28 cellular contexts compared by ENCODE assay signal in genomic region chr2:27996156-27996920, GRCh38.
DNase-seq lines count a peak whose midpoint lies in the region; ATAC-seq, FAIRE-seq and TF ChIP-seq lines count a peak whose summit lies in the region.
"Had no signal": no experiment of that assay in that cellular context is flagged by ENCODE, and none has a peak within 500 bp of the region (broad histone marks: within the 10 kb centered on the region; RNA-seq: fewer than 3 reads in every experiment).

No MANE protein-coding gene starts in this region.

- no peaks in the 10 kb centered on the region for H3K36me3 ChIP-seq in mesodermal cell (ENCODE audit: control insufficient read depth, insufficient read depth, low read length)
- H3K36me3 ChIP-seq: SJCRH30 had no signal

- no peak overlapping the region for H3K4me3 Mint-ChIP-seq in activated CD8-positive, alpha-beta T cell treated with anti-CD3 and anti-CD28 coated beads for 36 hours
- H3K4me3 Mint-ChIP-seq in activated CD8-positive, alpha-beta T cell treated with anti-CD3 and anti-CD28 coated beads, Interleukin-2, amount 10 ng/mL, durations not matched to agents 7 days and 5 days, result no peak overlapping the region
- H3K4me3 Mint-ChIP-seq in stimulated activated effector memory CD8-positive, alpha-beta T cell treated with anti-CD3 and anti-CD28 coated beads, Interleukin-12 subunit alpha, Interleukin-12 subunit beta, amount 100 ng/mL, for 72 hours, result no peak overlapping the region
- H3K4me3 Mint-ChIP-seq: CD4-positive, CD25-positive, alpha-beta regulatory T cell; IgD-negative memory B cell had no signal

- peaks cover 15% of the 10 kb centered on the region for H3K4me1 ChIP-seq in mesodermal cell (ENCODE audit: control insufficient read depth, insufficient read depth, low read length, poor library complexity, severe bottlenecking)

- H3K27ac Mint-ChIP-seq in activated CD8-positive, alpha-beta T cell treated with anti-CD3 and anti-CD28 coated beads for 36 hours, result peak overlapping the region; percentile 16
- H3K27ac Mint-ChIP-seq in activated CD8-positive, alpha-beta T cell treated with anti-CD3 and anti-CD28 coated beads, Interleukin-2, amount 10 ng/mL, durations not matched to agents 7 days and 5 days, result no peak overlapping the region
- peak overlapping the region; percentile 27 for H3K27ac Mint-ChIP-seq in stimulated activated effector memory CD8-positive, alpha-beta T cell treated with anti-CD3 and anti-CD28 coated beads, Interleukin-12 subunit alpha, Interleukin-12 subunit beta, amount 100 ng/mL, for 72 hours
- H3K27ac Mint-ChIP-seq: CD4-positive, CD25-positive, alpha-beta regulatory T cell had no signal

- CTCF ChIA-PET in activated CD8-positive, alpha-beta T cell treated with anti-CD3 and anti-CD28 coated beads for 36 hours (lab: Charles Lee), result interaction anchor here (0.9 kb wide), 1 partner anchor 12 kb away, joined by 4 read pairs; no protein-coding TSS in a partner anchor
- CTCF ChIA-PET in activated CD8-positive, alpha-beta T cell treated with anti-CD3 and anti-CD28 coated beads, Interleukin-2, amount 10 ng/mL, durations not matched to agents 7 days and 5 days (lab: Charles Lee), result no interaction called here

- intact Hi-C loops in activated CD8-positive, alpha-beta T cell treated with anti-CD3 and anti-CD28 coated beads for 36 hours (cut with micrococcal nuclease), result no loop called here

- H3K27me3 Mint-ChIP-seq in activated CD8-positive, alpha-beta T cell treated with anti-CD3 and anti-CD28 coated beads for 36 hours, result no peaks in the 10 kb centered on the region
- H3K27me3 Mint-ChIP-seq in activated CD8-positive, alpha-beta T cell treated with anti-CD3 and anti-CD28 coated beads, Interleukin-2, amount 10 ng/mL, durations not matched to agents 7 days and 5 days (ENCODE audit: low read depth), result no peaks in the 10 kb centered on the region
- H3K27me3 Mint-ChIP-seq: CD4-positive, CD25-positive, alpha-beta regulatory T cell; IgD-negative memory B cell had no signal

- no peak for ATAC-seq in activated CD8-positive, alpha-beta T cell treated with anti-CD3 and anti-CD28 coated beads for 36 hours
- ATAC-seq in activated CD8-positive, alpha-beta T cell treated with anti-CD3 and anti-CD28 coated beads, Interleukin-2, amount 10 ng/mL, durations not matched to agents 7 days and 5 days, result no peak
- ATAC-seq in stimulated activated effector memory CD8-positive, alpha-beta T cell treated with anti-CD3 and anti-CD28 coated beads, Interleukin-12 subunit alpha, Interleukin-12 subunit beta, amount 100 ng/mL, for 72 hours, result no peak
- ATAC-seq: PC-3, Right ventricle myocardium inferior, SK-N-SH treated with all-trans-retinoic acid at 6 μM for 48 hours had no signal

- WGBS in mesodermal cell (ENCODE audit: insufficient coverage in 2 of 2), 2 experiments, result 93 to 97% methylated on average over 4 to 5 of the region's 5 CpGs

- FAIRE-seq in HTR-8/SVneo (lab: Jason Lieb, UNC), result peak; percentile 16
- FAIRE-seq: D721Med, G401.6 had no signal

- TF ChIP-seq CTCF in activated CD8-positive, alpha-beta T cell treated with anti-CD3 and anti-CD28 coated beads for 36 hours (IDR thresholded peaks at IDR 0.05), result no peak

- H3K27ac ChIP-seq in mesodermal cell (ENCODE audit: low read depth, low read length, severe bottlenecking), result peak overlapping the region; percentile 55
- H3K27ac ChIP-seq: SJCRH30 had no signal

- peaks cover 7% of the 10 kb centered on the region for H3K9me3 Mint-ChIP-seq in activated CD8-positive, alpha-beta T cell treated with anti-CD3 and anti-CD28 coated beads for 36 hours
- no peaks in the 10 kb centered on the region for H3K9me3 Mint-ChIP-seq in activated CD8-positive, alpha-beta T cell treated with anti-CD3 and anti-CD28 coated beads, Interleukin-2, amount 10 ng/mL, durations not matched to agents 7 days and 5 days (ENCODE audit: insufficient read depth)
- peaks cover 3% of the 10 kb centered on the region for H3K9me3 Mint-ChIP-seq in stimulated activated effector memory CD8-positive, alpha-beta T cell treated with anti-CD3 and anti-CD28 coated beads, Interleukin-12 subunit alpha, Interleukin-12 subunit beta, amount 100 ng/mL, for 72 hours

- no peak overlapping the region for H3K4me3 ChIP-seq in mesodermal cell (ENCODE audit: extremely low read depth, insufficient read depth, low read length, poor library complexity, severe bottlenecking)
- H3K4me3 ChIP-seq: SJCRH30 had no signal

- DNase-seq in activated CD8-positive, alpha-beta T cell treated with anti-CD3 and anti-CD28 coated beads for 36 hours, result no peak
- no peak for DNase-seq in activated CD8-positive, alpha-beta T cell treated with anti-CD3 and anti-CD28 coated beads, Interleukin-2, amount 10 ng/mL, durations not matched to agents 7 days and 5 days
- DNase-seq in HTR-8/SVneo (ENCODE audit: insufficient read length, low spot score) (no peak), RKO (ENCODE audit: low spot score) (no peak), Ammon's horn (ENCODE audit: low spot score) (no peak), NCI-H345 (lab: John Stamatoyannopoulos, UW) (no peak)
- DNase-seq in stimulated activated effector memory CD8-positive, alpha-beta T cell treated with anti-CD3 and anti-CD28 coated beads, Interleukin-12 subunit alpha, Interleukin-12 subunit beta, amount 100 ng/mL, for 72 hours (ENCODE audit: low spot score in 2 of 2), result no peak
- DNase-seq: 8988T; ACHN; CD4-positive, CD25-positive, alpha-beta regulatory T cell; GOT3; HCEC 1CT; NCI-H1092 treated with DMSO at 0.1 percent for 48 hours; NCI-H1436; NCI-H187; NCI-H2081 treated with DMSO at 0.1 percent for 48 hours; NCI-H2171 treated with DMSO at 0.1 percent for 48 hours; NCI-H524; NCI-H774; NK-92 treated with Interleukin-12 subunit alpha and Interleukin-12 subunit beta, amount 100 ng/mL, for 24 hours; PC-3; SJCRH30 had no signal

- peaks cover 42% of the 10 kb centered on the region for H3K36me3 Mint-ChIP-seq in activated CD8-positive, alpha-beta T cell treated with anti-CD3 and anti-CD28 coated beads for 36 hours (ENCODE audit: low read depth)
- peaks cover 34% of the 10 kb centered on the region for H3K36me3 Mint-ChIP-seq in activated CD8-positive, alpha-beta T cell treated with anti-CD3 and anti-CD28 coated beads, Interleukin-2, amount 10 ng/mL, durations not matched to agents 7 days and 5 days (ENCODE audit: low read depth)
- H3K36me3 Mint-ChIP-seq in stimulated activated effector memory CD8-positive, alpha-beta T cell treated with anti-CD3 and anti-CD28 coated beads, Interleukin-12 subunit alpha, Interleukin-12 subunit beta, amount 100 ng/mL, for 72 hours, result peaks cover 32% of the 10 kb centered on the region

- peaks cover 18% of the 10 kb centered on the region for H3K4me1 Mint-ChIP-seq in activated CD8-positive, alpha-beta T cell treated with anti-CD3 and anti-CD28 coated beads for 36 hours (ENCODE audit: low read depth)
- H3K4me1 Mint-ChIP-seq in activated CD8-positive, alpha-beta T cell treated with anti-CD3 and anti-CD28 coated beads, Interleukin-2, amount 10 ng/mL, durations not matched to agents 7 days and 5 days (ENCODE audit: low read depth), result peaks cover 5% of the 10 kb centered on the region
- H3K4me1 Mint-ChIP-seq in stimulated activated effector memory CD8-positive, alpha-beta T cell treated with anti-CD3 and anti-CD28 coated beads, Interleukin-12 subunit alpha, Interleukin-12 subunit beta, amount 100 ng/mL, for 72 hours, result peaks cover 43% of the 10 kb centered on the region
- H3K4me1 Mint-ChIP-seq: IgD-negative memory B cell had no signal

- no peaks in the 10 kb centered on the region for H3K9me3 ChIP-seq in mesodermal cell (ENCODE audit: control insufficient read depth, low read length)
- H3K9me3 ChIP-seq: SJCRH30 had no signal

- POLR2A ChIA-PET in activated CD8-positive, alpha-beta T cell treated with anti-CD3 and anti-CD28 coated beads for 36 hours (lab: Charles Lee), result no interaction called here
- POLR2A ChIA-PET in activated CD8-positive, alpha-beta T cell treated with anti-CD3 and anti-CD28 coated beads, Interleukin-2, amount 10 ng/mL, durations not matched to agents 7 days and 5 days (lab: Charles Lee), result no interaction called here
